In the genomic region with DNA sequence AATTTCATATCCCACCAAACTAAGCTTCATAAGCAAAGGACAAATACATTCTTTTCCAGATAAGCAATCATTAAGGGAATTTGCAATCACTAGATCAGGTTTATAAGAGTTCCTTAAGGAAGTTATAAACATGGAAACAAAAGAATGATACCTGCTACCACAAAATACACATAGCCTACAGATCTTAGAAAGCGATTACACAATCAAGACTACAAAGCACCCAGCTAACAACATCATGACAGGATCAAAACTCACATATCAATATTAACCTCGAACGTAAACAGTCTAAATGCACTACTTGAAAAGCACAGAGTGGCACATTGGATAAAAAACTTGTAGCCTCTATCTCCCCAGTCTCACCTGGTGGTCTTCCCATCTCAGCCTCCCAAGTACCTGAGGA, we compare ENCODE assay signal across 5 cellular contexts.
"Had no signal": no experiment of that assay in that cellular context is flagged by ENCODE, and none has a peak within 500 bp of the region (broad histone marks: within the 10 kb centered on the region; RNA-seq: fewer than 3 reads in every experiment).

No MANE protein-coding gene starts in this region.

- H3K9ac ChIP-seq: GM23248, KMS-11 had no signal

- DNase-seq: GOT3, H9, KBM-7 had no signal

- H2AFZ ChIP-seq: GM23248 had no signal

- H3K4me3 ChIP-seq: GM23248 had no signal

- H3K4me2 ChIP-seq: KMS-11 had no signal

- H3K27ac ChIP-seq: GM23248, KMS-11 had no signal
